Comparison of ENCODE assay signal across 7 cellular contexts in the genomic region with DNA sequence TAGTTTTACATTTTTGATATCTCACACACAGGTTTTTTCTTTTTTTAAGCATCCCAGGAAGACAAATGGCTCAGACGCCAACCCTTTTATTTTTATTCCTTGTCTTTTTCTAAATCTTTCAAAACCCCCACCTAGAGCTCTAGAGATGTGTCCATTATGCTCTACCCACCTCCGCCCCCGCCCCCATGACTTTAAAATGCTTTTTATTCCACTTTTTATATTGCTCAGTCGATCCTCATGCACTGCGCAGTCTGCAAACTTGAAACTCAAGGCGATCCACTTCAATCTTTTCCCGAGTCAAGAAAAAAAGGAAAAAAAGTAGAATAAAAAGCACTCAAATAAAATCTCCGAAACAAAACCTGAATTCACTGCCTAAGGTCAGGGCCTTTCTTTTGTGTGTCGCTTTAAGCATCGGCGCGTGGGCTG. TPM values are rescaled to one million over a fixed set of nuclear protein-coding genes. Genes with fewer than 3 reads are reported as not detected.
DNase-seq lines count a peak whose midpoint lies in the region; ATAC-seq, FAIRE-seq and TF ChIP-seq lines count a peak whose summit lies in the region.

No MANE protein-coding gene starts in this region.

- H3K4me2 ChIP-seq in SK-N-SH, result peak overlapping the region; percentile 87

- H3K4me3 ChIP-seq in H7 (ENCODE audit: insufficient read depth, low read depth, low read length) (peak overlapping the region; percentile 75), SK-N-SH (ENCODE audit: low read depth in 2 of 2, low read length in 1 of 2) (peak overlapping the region; percentile 70 to 86), gastrocnemius medialis (peak overlapping the region; percentile 72 to 88 (median 80))

- H2AFZ ChIP-seq in SK-N-SH (ENCODE audit: low read depth), result peak overlapping the region; percentile 97

- H3K27ac ChIP-seq in SK-N-SH (ENCODE audit: low read depth in 2 of 2, low read length in 1 of 2) (peak overlapping the region; percentile 92 to 95), foreskin keratinocyte (peak overlapping the region; percentile 51), gastrocnemius medialis (peak overlapping the region; percentile 92 to 98 (median 96))

- TF ChIP-seq CTCF in SK-N-SH (IDR thresholded peaks at IDR 0.05), result no peak
- no peak for TF ChIP-seq CTCF in foreskin keratinocyte (conservative IDR thresholded peaks at IDR 0.05)
- TF ChIP-seq CTCF in gastrocnemius medialis (IDR thresholded peaks at IDR 0.05 in 4 of 5, conservative IDR thresholded peaks at IDR 0.05 in 1 of 5), result no peak
- no peak for TF ChIP-seq CTCF in D721Med (IDR thresholded peaks at IDR 0.05; ENCODE audit: insufficient read depth, missing control alignments)

- WGBS in SK-N-SH (ENCODE audit: low lambda C conversion rate), result 2% methylated on average over 12 of the region's 12 CpGs

- H3K36me3 ChIP-seq in H7 (replicated peaks; ENCODE audit: control insufficient read depth, insufficient read depth, low read length) (no peaks in the 10 kb centered on the region), SK-N-SH (replicated peaks in 1 of 2; ENCODE audit: control insufficient read depth in 1 of 2, insufficient read depth in 2 of 2, low read length in 1 of 2) (peaks cover 0 to 2% of the 10 kb centered on the region in 2 experiments), gastrocnemius medialis (no peaks in the 10 kb centered on the region)

- CTCF ChIA-PET in SK-N-SH (lab: Yijun Ruan, JAX), result interaction anchor here (0.6 to 1.4 kb wide), 6 partner anchors 11 to 1786 kb away, joined by 3 to 6 read pairs (median 4); no protein-coding TSS in a partner anchor

- H3K4me1 ChIP-seq in SK-N-SH (ENCODE audit: control insufficient read depth in 1 of 2, insufficient read depth in 2 of 2, low read depth in 1 of 2, low read length in 1 of 2) (peaks cover 18 to 25% of the 10 kb centered on the region in 2 experiments), foreskin keratinocyte (peaks cover 18% of the 10 kb centered on the region), gastrocnemius medialis (peaks cover 50 to 51% of the 10 kb centered on the region in 2 donors)

- no peaks in the 10 kb centered on the region for H3K9me2 ChIP-seq in SK-N-SH

- no peak for FAIRE-seq in D721Med (lab: Jason Lieb, UNC)

- H3K9me3 ChIP-seq in SK-N-SH, result no peaks in the 10 kb centered on the region
- no peaks in the 10 kb centered on the region for H3K9me3 ChIP-seq in gastrocnemius medialis

- ATAC-seq in foreskin keratinocyte, result peak; percentile 1
- ATAC-seq in gastrocnemius medialis, result peak in 1 of 2 donors; percentile 4
- ATAC-seq in HG02623 (IDR thresholded peaks at IDR 0.05; ENCODE audit: unreplicated experiment), result no peak

- intact Hi-C loops in gastrocnemius medialis (cut with DNase I; ENCODE audit: low total_unique reads), result loop anchor here (1.0 kb wide), 2 partner anchors 45 to 68 kb away; a partner anchor contains a TSS

- no peak for TF ChIP-seq POLR2A in gastrocnemius medialis (IDR thresholded peaks at IDR 0.05)

- H3K27me3 ChIP-seq in H7 (ENCODE audit: control insufficient read depth, insufficient read depth, low read length), result no peaks in the 10 kb centered on the region
- no peaks in the 10 kb centered on the region for H3K27me3 ChIP-seq in SK-N-SH (ENCODE audit: insufficient read depth)
- H3K27me3 ChIP-seq in foreskin keratinocyte, result no peaks in the 10 kb centered on the region
- no peaks in the 10 kb centered on the region for H3K27me3 ChIP-seq in gastrocnemius medialis

- H4K20me1 ChIP-seq in SK-N-SH (ENCODE audit: insufficient read depth), result peaks cover 40% of the 10 kb centered on the region

- in situ Hi-C loops in gastrocnemius medialis (cut with MboI; ENCODE audit: low sequenced_read_pairs in 4 of 4), result loop anchor here in 1 of 4 donors (10.0 kb wide), 1 partner anchor 50 kb away; no protein-coding TSS in a partner anchor

- peaks cover 13% of the 10 kb centered on the region for H3F3A ChIP-seq in SK-N-SH (replicated peaks; ENCODE audit: insufficient read depth)

- DNase-seq in H7, result no peak
- DNase-seq in SK-N-SH, result no peak
- no peak for DNase-seq in foreskin keratinocyte
- no peak for DNase-seq in gastrocnemius medialis
- no peak for DNase-seq in D721Med (ENCODE audit: insufficient read length, low spot score)
- DNase-seq in NCI-H1694 treated with DMSO at 0.1 percent for 48 hours (lab: John Stamatoyannopoulos, UW), result no peak

- H3K9ac ChIP-seq in SK-N-SH, result peak overlapping the region; percentile 87

- TF ChIP-seq RAD21 in SK-N-SH (IDR thresholded peaks at IDR 0.05; ENCODE audit: low read length), result no peak

- no peak for TF ChIP-seq EP300 in SK-N-SH (IDR thresholded peaks at IDR 0.05; ENCODE audit: borderline replicate concordance in 1 of 2, low read depth in 1 of 2, low read length in 1 of 2)

- POLR2A ChIA-PET in SK-N-SH (lab: Yijun Ruan, JAX), result interaction anchor here (0.7 to 2.1 kb wide), 4 partner anchors 44 to 84 kb away, joined by 3 to 11 read pairs (median 3); a partner anchor contains a TSS

- H3K79me2 ChIP-seq in SK-N-SH (ENCODE audit: insufficient read depth), result peaks cover 56% of the 10 kb centered on the region

TF ChIP-seq in SK-N-SH, 30 proteins besides CTCF, POLR2A, EP300 and RAD21:
- TF ChIP-seq RFX5 (IDR thresholded peaks at IDR 0.05; ENCODE audit: low read length), result no peak
- TF ChIP-seq, protein P1, sequence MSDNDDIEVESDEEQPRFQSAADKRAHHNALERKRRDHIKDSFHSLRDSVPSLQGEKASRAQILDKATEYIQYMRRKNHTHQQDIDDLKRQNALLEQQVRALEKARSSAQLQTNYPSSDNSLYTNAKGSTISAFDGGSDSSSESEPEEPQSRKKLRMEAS (IDR thresholded peaks at IDR 0.05; ENCODE audit: low read depth), result peak; percentile 85; the same call in 1 of the 2 replicates

RNA-seq across cellular contexts. Expression of a gene that starts 0.4 kb away (rescaled TPM):
- total RNA-seq in H7 (2014; rRNA removed; shearing (Covaris generic)), result 61.4 and 72.8 TPM in 2 replicates
- polyA plus RNA-seq in SK-N-SH (2012; rRNA removed) (30.1 and 35.6 TPM in 2 replicates), foreskin keratinocyte (38.8 and 44.8 TPM in 2 replicates)
- polyA plus RNA-seq in SK-N-SH (2012; cell fraction: cytosol; rRNA removed), result 44.8 and 46.6 TPM in 2 replicates
- polyA plus RNA-seq in SK-N-SH (2012; cell fraction: nucleus; rRNA removed), result 8.1 and 17.8 TPM in 2 replicates
- total RNA-seq in foreskin keratinocyte (61.2 and 63.7 TPM in 2 replicates), gastrocnemius medialis (10 to 100 TPM; 26.6 to 44.7 (median 32.1) TPM)

RNA-seq across cellular contexts. Expression of a gene that starts 44.6 kb away (rescaled TPM):
- 65.2 and 91.2 TPM in 2 replicates for total RNA-seq in H7 (2014; rRNA removed; shearing (Covaris generic))
- polyA plus RNA-seq in SK-N-SH (2012; rRNA removed) (7.7 and 7.8 TPM in 2 replicates), foreskin keratinocyte (11.6 and 21.1 TPM in 2 replicates)
- 10.7 and 13.1 TPM in 2 replicates for polyA plus RNA-seq in SK-N-SH (2012; cell fraction: cytosol; rRNA removed)
- 3.2 and 5.6 TPM in 2 replicates for polyA plus RNA-seq in SK-N-SH (2012; cell fraction: nucleus; rRNA removed)
- total RNA-seq in foreskin keratinocyte (31.0 and 53.7 TPM in 2 replicates), gastrocnemius medialis (1 to 10 TPM in 1 of 4 donors, under 1 TPM in 3; 0.12 to 1.3 (median 0.55) TPM)

RNA-seq across cellular contexts. Expression of a gene that starts 45.2 kb away (rescaled TPM):
- 26.4 and 27.7 TPM in 2 replicates for total RNA-seq in H7 (2014; rRNA removed; shearing (Covaris generic))
- polyA plus RNA-seq in SK-N-SH (2012; rRNA removed) (7.8 and 8.6 TPM in 2 replicates), foreskin keratinocyte (20.9 and 26.4 TPM in 2 replicates)
- 10.5 and 13.4 TPM in 2 replicates for polyA plus RNA-seq in SK-N-SH (2012; cell fraction: cytosol; rRNA removed)
- 5.4 and 10.4 TPM in 2 replicates for polyA plus RNA-seq in SK-N-SH (2012; cell fraction: nucleus; rRNA removed)
- total RNA-seq in foreskin keratinocyte (23.8 and 24.7 TPM in 2 replicates), gastrocnemius medialis (1 to 10 TPM; 4.2 to 9.1 (median 5.1) TPM)

Comparison
In these comparisons a context has a peak if more than half of its experiments do, and no peak if none do; other contexts are left out.
1. RNA of a gene that starts 44.6 kb away (total RNA-seq): 65.2 to 91.2 TPM in H7 and 31.0 to 53.7 TPM in foreskin keratinocyte; 0.12 to 1.3 TPM in gastrocnemius medialis; every median in the first group is over 10 times any median in the second.
2. Peak in every context shown above with its lines, with median percentiles within 50 percentile points of each other: H3K4me3 ChIP-seq and H3K27ac ChIP-seq.